8 cellular contexts compared by ENCODE assay signal in genomic region chr4:17576932-17577659, GRCh38. TPM values are rescaled to one million over a fixed set of nuclear protein-coding genes. Genes with fewer than 3 reads are reported as not detected.
A peak's percentile ranks its signal among the peaks of the same experiment; 100 is the strongest.
DNase-seq lines count a peak whose midpoint lies in the region; ATAC-seq and TF ChIP-seq lines count a peak whose summit lies in the region.

LAP3 (plus strand) TSS chr4:17577198; CDS start chr4:17577466, 268 bp downstream.

- H3K27ac ChIP-seq in temporal lobe (ENCODE audit: low read depth, low read length) = peak within 1 kb of the TSS; percentile 88

- no peaks in the 10 kb centered on the region for H3K27me3 ChIP-seq in GM06990 (replicated peaks; ENCODE audit: control insufficient read depth, insufficient read depth, low read length)

- DNase-seq in GM06990 (ENCODE audit: extremely low read depth, insufficient read length) (peak; percentile 98), NCI-H1048 (lab: John Stamatoyannopoulos, UW) (peak; percentile 83), SKM-1 (lab: John Stamatoyannopoulos, UW; ENCODE audit: unreplicated experiment) (peak; percentile 77), glomerular endothelial cell (ENCODE audit: extremely low read depth, low read depth, low spot score) (peak; percentile 48), occipital lobe (lab: John Stamatoyannopoulos, UW) (peak; percentile 98)
- peak; percentile 98 for DNase-seq in activated naive CD4-positive, alpha-beta T cell treated with anti-CD3 and anti-CD28 coated beads, Interleukin-2, amount 50 U/mL, for 72 hours (ENCODE audit: low spot score in 2 of 2)

- H3K36me3 ChIP-seq in GM06990 (ENCODE audit: control insufficient read depth, insufficient read depth, low read length) = peaks cover 10% of the 10 kb centered on the region

- peak within 1 kb of the TSS; percentile 98 to 99 for H3K27ac Mint-ChIP-seq in activated naive CD4-positive, alpha-beta T cell treated with anti-CD3 and anti-CD28 coated beads, Interleukin-2, amount 50 U/mL, for 72 hours

- H3K9me3 Mint-ChIP-seq in activated naive CD4-positive, alpha-beta T cell treated with anti-CD3 and anti-CD28 coated beads, Interleukin-2, amount 50 U/mL, for 72 hours = no peaks in the 10 kb centered on the region

- H3K4me3 ChIP-seq in GM06990 (replicated peaks; ENCODE audit: low read depth, low read length) = peak within 1 kb of the TSS; percentile 79

- peaks cover 25 to 27% of the 10 kb centered on the region in 2 donors for H3K36me3 Mint-ChIP-seq in activated naive CD4-positive, alpha-beta T cell treated with anti-CD3 and anti-CD28 coated beads, Interleukin-2, amount 50 U/mL, for 72 hours

- no peak for TF ChIP-seq CTCF in GM06990 (IDR thresholded peaks at IDR 0.05; ENCODE audit: insufficient read depth, low read length, poor library complexity, severe bottlenecking)

- ATAC-seq in HG02571 (IDR thresholded peaks at IDR 0.05; ENCODE audit: unreplicated experiment) = peak; percentile 81
- peak; percentile 89 for ATAC-seq in activated naive CD4-positive, alpha-beta T cell treated with anti-CD3 and anti-CD28 coated beads, Interleukin-2, amount 50 U/mL, for 72 hours

RNA-seq across cellular contexts. Expression of gene LAP3, which starts in this region (rescaled TPM):
- 100 to 1,000 TPM; 115 to 159 TPM for total RNA-seq in activated naive CD4-positive, alpha-beta T cell treated with anti-CD3 and anti-CD28 coated beads, Interleukin-2, amount 50 U/mL, for 72 hours
- total RNA-seq in glomerular endothelial cell = 134 and 268 TPM in 2 replicates
- total RNA-seq in occipital lobe = 45.2 TPM
- total RNA-seq in temporal lobe = 34.4 TPM

Comparison
In these comparisons a context has a peak if more than half of its experiments do, and no peak if none do; other contexts are left out.
1. Peak in every context shown above with its lines: DNase-seq, ATAC-seq, H3K4me3 ChIP-seq and H3K27ac ChIP-seq.
2. DNase-seq: peak in every context shown above with its lines; median percentile 98 in GM06990; 98 in activated naive CD4-positive, alpha-beta T cell treated with anti-CD3 and anti-CD28 coated beads, Interleukin-2, amount 50 U/mL, for 72 hours; 98 in occipital lobe; 83 in NCI-H1048; 77 in SKM-1; 48 in glomerular endothelial cell.